ENCODE assay signal across 27 cellular contexts in the genomic region with DNA sequence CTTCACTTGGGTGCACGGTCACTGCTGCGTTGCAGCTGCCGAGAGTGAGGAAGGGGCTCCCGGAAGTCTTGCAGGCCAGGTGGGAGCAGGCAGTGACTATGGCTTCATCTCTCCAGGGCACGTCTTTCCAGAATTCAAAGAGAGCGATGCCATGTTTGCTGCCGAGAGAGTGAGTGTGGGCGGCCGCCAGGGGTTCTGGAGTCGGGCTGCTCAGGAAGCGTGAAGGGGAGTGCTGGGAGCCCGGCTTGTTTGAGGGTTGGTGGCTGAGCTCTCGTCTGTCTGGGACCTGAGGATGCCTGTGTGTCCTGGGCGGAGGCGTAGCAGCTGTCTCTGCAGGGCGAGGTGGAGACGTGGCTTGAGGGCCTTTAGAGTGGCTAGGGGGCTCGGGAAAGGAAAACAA. TPM values are rescaled to one million over a fixed set of nuclear protein-coding genes. Genes with fewer than 3 reads are reported as not detected.
DNase-seq lines count a peak whose midpoint lies in the region; ATAC-seq, FAIRE-seq and TF ChIP-seq lines count a peak whose summit lies in the region.
"Had no signal": no experiment of that assay in that cellular context is flagged by ENCODE, and none has a peak within 500 bp of the region (broad histone marks: within the 10 kb centered on the region; RNA-seq: fewer than 3 reads in every experiment).

No MANE protein-coding gene starts in this region.

- H3K4me1 ChIP-seq in HepG2 (ENCODE audit: insufficient read depth, low read length) (peaks cover 9% of the 10 kb centered on the region), right lobe of liver (peaks cover 0 to 6% (median 3%) of the 10 kb centered on the region in 4 donors), tibial nerve (peaks cover 0 to 16% (median 8%) of the 10 kb centered on the region in 4 donors)

- CTCF ChIA-PET in HepG2 (lab: Yijun Ruan, JAX; ENCODE audit: low intra/inter-chr PET ratio, low total read pairs): no interaction called here

- TF ChIP-seq EP300 in HepG2 (IDR thresholded peaks at IDR 0.05; ENCODE audit: low read depth in 2 of 2, low read length in 2 of 2) (no peak), HepG2 (CRISPR knock-in tag; IDR thresholded peaks at IDR 0.05; ENCODE audit: borderline replicate concordance) (no peak), tibial nerve (IDR thresholded peaks at IDR 0.05) (no peak)

- H3K27me3 ChIP-seq in HepG2 (ENCODE audit: control insufficient read depth in 1 of 2, insufficient read depth in 2 of 2, low read length in 2 of 2) (no peaks in the 10 kb centered on the region; a peak in 1 of 5 replicates), right lobe of liver (no peaks in the 10 kb centered on the region), tibial nerve (no peaks in the 10 kb centered on the region)
- H3K27me3 ChIP-seq: SJSA1 had no signal

- DNase-seq in HepG2 (ENCODE audit: low spot score) (no peak), right lobe of liver (no peak), T-helper 17 cell (no peak), glutamatergic neuron (no peak), putamen (ENCODE audit: low spot score) (no peak), tibial nerve (ENCODE audit: low spot score in 2 of 2) (no peak)
- DNase-seq: DMS 273 treated with DMSO at 0.1 percent for 48 hours, DMS79, EL, GDM1, HFFc6, NCI-H1092 treated with DMSO at 0.1 percent for 48 hours, NCI-H146, NCI-H2029 treated with DMSO at 0.1 percent for 48 hours, NCI-H2227 treated with DMSO at 0.1 percent for 48 hours, NCI-H526 treated with DMSO at 0.1 percent for 48 hours, PC-9, Right ventricle myocardium superior had no signal

- H3K36me3 ChIP-seq in HepG2 (replicated peaks in 1 of 2; ENCODE audit: control insufficient read depth in 1 of 2, insufficient read depth in 2 of 2, low read length in 2 of 2) (peaks cover 71 to 93% of the 10 kb centered on the region in 2 experiments; a peak in 4 of 5 replicates), right lobe of liver (peaks cover 0 to 70% (median 19%) of the 10 kb centered on the region in 4 donors), tibial nerve (peaks cover 6 to 93% (median 55%) of the 10 kb centered on the region in 3 donors)

- no peak for TF ChIP-seq RAD21 in HepG2 (CRISPR knock-in tag; IDR thresholded peaks at IDR 0.05)

- TF ChIP-seq POLR2A in HepG2 (IDR thresholded peaks at IDR 0.05; ENCODE audit: insufficient read depth in 1 of 2, low read depth in 2 of 2, low read length in 2 of 2) (no peak), right lobe of liver (IDR thresholded peaks at IDR 0.05) (no peak), tibial nerve (IDR thresholded peaks at IDR 0.05) (no peak)

- no peak for TF ChIP-seq CTCF in HepG2 (CRISPR knock-in tag; IDR thresholded peaks at IDR 0.05)
- TF ChIP-seq CTCF in right lobe of liver (IDR thresholded peaks at IDR 0.05): no peak
- no peak for TF ChIP-seq CTCF in glutamatergic neuron (IDR thresholded peaks at IDR 0.05; ENCODE audit: partially characterized antibody, unreplicated experiment)
- TF ChIP-seq CTCF in tibial nerve (IDR thresholded peaks at IDR 0.05): no peak

- peaks cover 5% of the 10 kb centered on the region for H3K4me1 Mint-ChIP-seq in T-helper 17 cell
- peaks cover 15% of the 10 kb centered on the region for H3K4me1 Mint-ChIP-seq in glutamatergic neuron (ENCODE audit: low read depth, unreplicated experiment)
- H3K4me1 Mint-ChIP-seq: GM23338 had no signal

- intact Hi-C loops in HepG2 (cut with micrococcal nuclease; ENCODE audit: unreplicated experiment) (no loop called here), right lobe of liver (cut with DNase I) (no loop called here)

- H3K9ac ChIP-seq in HepG2 (ENCODE audit: insufficient read depth, low read depth, low read length): no peak overlapping the region
- H3K9ac ChIP-seq: KMS-11 had no signal

- no peak overlapping the region for H3K4me3 Mint-ChIP-seq in T-helper 17 cell
- H3K4me3 Mint-ChIP-seq in glutamatergic neuron (ENCODE audit: unreplicated experiment): peak overlapping the region; percentile 38
- H3K4me3 Mint-ChIP-seq: CD8-positive, alpha-beta T cell; GM23338; HFFc6; IgD-negative memory B cell had no signal

- H3K4me3 ChIP-seq in HepG2 (replicated peaks in 1 of 3; ENCODE audit: insufficient read depth in 1 of 3, low read depth in 2 of 3, low read length in 3 of 3) (no peak overlapping the region), right lobe of liver (no peak overlapping the region), tibial nerve (no peak overlapping the region)
- H3K4me3 ChIP-seq: GM12878, GM23338, HAP-1, PC-9, SJSA1 had no signal

- no peak for ATAC-seq in HepG2
- ATAC-seq in right lobe of liver: no peak
- ATAC-seq in T-helper 17 cell: no peak
- no peak for ATAC-seq in HG03108 (IDR thresholded peaks at IDR 0.05; ENCODE audit: unreplicated experiment)
- ATAC-seq: CD8-positive, alpha-beta T cell; GM12878; GM23338 had no signal

- H3K27ac ChIP-seq in HepG2 (ENCODE audit: extremely low read length, insufficient read depth, low read length) (no peak overlapping the region), right lobe of liver (no peak overlapping the region), tibial nerve (no peak overlapping the region)
- H3K27ac ChIP-seq: C4-2B, KMS-11, PC-9, SJSA1 had no signal

- in situ Hi-C loops in HepG2 (cut with HindIII; ENCODE audit: extremely low pct_ligation_motif_present, low pct_unique_long_range_greater_than_20kb): no loop called here

- FAIRE-seq in HepG2 (lab: Jason Lieb, UNC): no peak
- FAIRE-seq: GM12878 had no signal

- BruUV-seq in HepG2 (replicated peaks; lab: Mats Ljungman, UMichigan): no TSS peak

- peaks cover 19% of the 10 kb centered on the region for H3K9me3 Mint-ChIP-seq in glutamatergic neuron (ENCODE audit: unreplicated experiment)
- H3K9me3 Mint-ChIP-seq: CD8-positive, alpha-beta T cell; GM23338; HFFc6; IgD-negative memory B cell had no signal

- H3K79me2 ChIP-seq in HepG2 (ENCODE audit: insufficient read depth, low read length): peaks cover 10% of the 10 kb centered on the region

- H3K9me3 ChIP-seq in HepG2 (ENCODE audit: low read length) (no peaks in the 10 kb centered on the region), right lobe of liver (no peaks in the 10 kb centered on the region), T-helper 17 cell (ENCODE audit: control insufficient read depth, low read length, poor library complexity, severe bottlenecking) (no peaks in the 10 kb centered on the region), tibial nerve (no peaks in the 10 kb centered on the region)
- H3K9me3 ChIP-seq: HAP-1, SJSA1 had no signal

- H3K36me3 Mint-ChIP-seq in T-helper 17 cell (ENCODE audit: low read depth): no peaks in the 10 kb centered on the region
- no peaks in the 10 kb centered on the region for H3K36me3 Mint-ChIP-seq in glutamatergic neuron (ENCODE audit: unreplicated experiment)
- H3K36me3 Mint-ChIP-seq: IgD-negative memory B cell had no signal

- H2AFZ ChIP-seq in HepG2 (ENCODE audit: low read length): no peak overlapping the region
- H2AFZ ChIP-seq: GM23338, PC-9 had no signal

- H4K20me1 ChIP-seq in HepG2 (ENCODE audit: insufficient read depth, low read length): no peaks in the 10 kb centered on the region

- WGBS in HepG2 (ENCODE audit: low lambda C conversion rate): 97% methylated on average over 18 of the region's 18 CpGs
- WGBS in right lobe of liver (ENCODE audit: insufficient coverage, low coverage, low lambda C conversion rate, missing lambda C conversion rate): 93% methylated on average over 5 of the region's 18 CpGs
- WGBS in tibial nerve, 2 donors: 77 to 88% methylated on average over 15 to 18 of the region's 18 CpGs

- H3K4me2 ChIP-seq in HepG2 (ENCODE audit: low read depth, low read length): no peak overlapping the region
- H3K4me2 ChIP-seq: GM23338, KMS-11, PC-9 had no signal

- POLR2A ChIA-PET in HepG2 (lab: Yijun Ruan, JAX): no interaction called here

- no peaks in the 10 kb centered on the region for H3K27me3 Mint-ChIP-seq in T-helper 17 cell
- no peaks in the 10 kb centered on the region for H3K27me3 Mint-ChIP-seq in glutamatergic neuron (ENCODE audit: unreplicated experiment)
- H3K27me3 Mint-ChIP-seq: IgD-negative memory B cell had no signal

- peak overlapping the region; percentile 75 for H3K27ac Mint-ChIP-seq in T-helper 17 cell
- H3K27ac Mint-ChIP-seq in glutamatergic neuron (ENCODE audit: unreplicated experiment): peak overlapping the region; percentile 88
- H3K27ac Mint-ChIP-seq: CD8-positive, alpha-beta T cell; HFFc6; IgD-negative memory B cell had no signal

RNA-seq across cellular contexts. Expression of a gene that starts 6.3 kb away (rescaled TPM):
- total RNA-seq in HepG2 (2016; rRNA removed; fragmentation: Illumina TruSeq; extraction: Trizol) (54.1 and 73.3 TPM in 2 replicates), right lobe of liver (10 to 100 TPM; 30.6 to 46.3 (median 37.3) TPM), T-helper 17 cell (100 to 1,000 TPM; 111 to 121 TPM), glutamatergic neuron (ENCODE audit: unreplicated experiment) (167 TPM), tibial nerve (100 to 1,000 TPM in 2 of 4 donors, 10 to 100 TPM in 2; 75.2 to 166 (median 104) TPM)
- 23.7 and 25.3 TPM in 2 replicates for total RNA-seq in HepG2 (2016; cell fraction: cytosol; rRNA removed; fragmentation: Illumina TruSeq; extraction: Trizol; ENCODE audit: low read depth)
- 46.3 and 75.5 TPM in 2 replicates for total RNA-seq in HepG2 (2016; cell fraction: insoluble cytoplasmic fraction; rRNA removed; fragmentation: Illumina TruSeq; extraction: Trizol)
- 26.2 and 27.2 TPM in 2 replicates for total RNA-seq in HepG2 (2016; cell fraction: membrane; rRNA removed; fragmentation: Illumina TruSeq; extraction: Trizol)
- 61.6 and 70.3 TPM in 2 replicates for total RNA-seq in HepG2 (2016; cell fraction: nucleus; rRNA removed; fragmentation: Illumina TruSeq; extraction: Trizol)
- polyA plus RNA-seq in HepG2 (2011; rRNA removed): 78.1 and 85.3 TPM in 2 replicates
- 23.0 and 37.1 TPM in 2 replicates for polyA plus RNA-seq in HepG2 (2011; cell fraction: cytosol; rRNA removed)
- polyA plus RNA-seq in HepG2 (2011; cell fraction: nucleus; rRNA removed): 599 and 842 TPM in 2 replicates
- polyA plus RNA-seq in HepG2 (2012): 50.3 and 58.5 TPM in 2 replicates
- polyA plus RNA-seq in HepG2 (2016; cell fraction: cytosol; fragmentation: Illumina TruSeq; extraction: Trizol; ENCODE audit: low read depth): 10.3 and 14.6 TPM in 2 replicates
- 49.0 and 65.5 TPM in 2 replicates for polyA plus RNA-seq in HepG2 (2016; cell fraction: insoluble cytoplasmic fraction; fragmentation: Illumina TruSeq; extraction: Trizol; ENCODE audit: low read depth)
- 20.0 and 26.0 TPM in 2 replicates for polyA plus RNA-seq in HepG2 (2016; cell fraction: membrane; fragmentation: Illumina TruSeq; extraction: Trizol; ENCODE audit: low read depth)
- 239 and 240 TPM in 2 replicates for polyA plus RNA-seq in HepG2 (2016; cell fraction: nucleus; fragmentation: Illumina TruSeq; extraction: Trizol; ENCODE audit: insufficient read depth, low read depth)
- 124 and 132 TPM in 2 replicates for polyA minus RNA-seq in HepG2 (2011; rRNA and poly(A)+ RNA removed; ENCODE audit: low replicate concordance)
- polyA minus RNA-seq in HepG2 (2011; cell fraction: cytosol; rRNA and poly(A)+ RNA removed): 22.8 and 27.9 TPM in 2 replicates
- polyA minus RNA-seq in HepG2 (2011; cell fraction: nucleus; rRNA and poly(A)+ RNA removed): 76.9 and 79.1 TPM in 2 replicates

RNA-seq across cellular contexts. Expression of a gene that starts 6.5 kb away (rescaled TPM):
- total RNA-seq in HepG2 (2016; rRNA removed; fragmentation: Illumina TruSeq; extraction: Trizol): 18.8 and 20.8 TPM in 2 replicates
- total RNA-seq in HepG2 (2016; cell fraction: cytosol; rRNA removed; fragmentation: Illumina TruSeq; extraction: Trizol; ENCODE audit: low read depth): 17.5 and 20.2 TPM in 2 replicates
- total RNA-seq in HepG2 (2016; cell fraction: insoluble cytoplasmic fraction; rRNA removed; fragmentation: Illumina TruSeq; extraction: Trizol): 21.5 and 21.9 TPM in 2 replicates
- total RNA-seq in HepG2 (2016; cell fraction: membrane; rRNA removed; fragmentation: Illumina TruSeq; extraction: Trizol): 24.3 and 26.3 TPM in 2 replicates
- 10.5 and 14.3 TPM in 2 replicates for total RNA-seq in HepG2 (2016; cell fraction: nucleus; rRNA removed; fragmentation: Illumina TruSeq; extraction: Trizol)
- polyA plus RNA-seq in HepG2 (2011; rRNA removed): 30.8 and 32.1 TPM in 2 replicates
- 30.7 and 36.8 TPM in 2 replicates for polyA plus RNA-seq in HepG2 (2011; cell fraction: cytosol; rRNA removed)
- 21.1 and 26.0 TPM in 2 replicates for polyA plus RNA-seq in HepG2 (2011; cell fraction: nucleus; rRNA removed)
- 16.3 and 19.8 TPM in 2 replicates for polyA plus RNA-seq in HepG2 (2012)
- polyA plus RNA-seq in HepG2 (2016; cell fraction: cytosol; fragmentation: Illumina TruSeq; extraction: Trizol; ENCODE audit: low read depth): 22.8 and 26.9 TPM in 2 replicates
- 25.4 and 25.5 TPM in 2 replicates for polyA plus RNA-seq in HepG2 (2016; cell fraction: insoluble cytoplasmic fraction; fragmentation: Illumina TruSeq; extraction: Trizol; ENCODE audit: low read depth)
- polyA plus RNA-seq in HepG2 (2016; cell fraction: membrane; fragmentation: Illumina TruSeq; extraction: Trizol; ENCODE audit: low read depth): 24.7 and 30.0 TPM in 2 replicates
- 41.6 and 53.5 TPM in 2 replicates for polyA plus RNA-seq in HepG2 (2016; cell fraction: nucleus; fragmentation: Illumina TruSeq; extraction: Trizol; ENCODE audit: insufficient read depth, low read depth)
- 17.2 and 24.1 TPM in 2 replicates for polyA minus RNA-seq in HepG2 (2011; rRNA and poly(A)+ RNA removed; ENCODE audit: low replicate concordance)
- polyA minus RNA-seq in HepG2 (2011; cell fraction: cytosol; rRNA and poly(A)+ RNA removed): 4.7 and 5.4 TPM in 2 replicates
- polyA minus RNA-seq in HepG2 (2011; cell fraction: nucleus; rRNA and poly(A)+ RNA removed): 10.7 and 14.5 TPM in 2 replicates
- 10 to 100 TPM in 4 of 6 experiments, 1 to 10 TPM in 2; 5.3 to 16.8 (median 11.1) TPM for total RNA-seq in right lobe of liver
- total RNA-seq in T-helper 17 cell: 10 to 100 TPM; 10.5 to 34.0 TPM
- 55.2 TPM for total RNA-seq in glutamatergic neuron (ENCODE audit: unreplicated experiment)
- 10 to 100 TPM; 22.1 to 37.9 (median 34.3) TPM for total RNA-seq in tibial nerve

RNA-seq across cellular contexts. Expression of a gene that starts 13.1 kb away (rescaled TPM):
- 39.1 and 72.5 TPM in 2 replicates for total RNA-seq in HepG2 (2016; rRNA removed; fragmentation: Illumina TruSeq; extraction: Trizol)
- 76.8 and 84.3 TPM in 2 replicates for total RNA-seq in HepG2 (2016; cell fraction: cytosol; rRNA removed; fragmentation: Illumina TruSeq; extraction: Trizol; ENCODE audit: low read depth)
- total RNA-seq in HepG2 (2016; cell fraction: insoluble cytoplasmic fraction; rRNA removed; fragmentation: Illumina TruSeq; extraction: Trizol): 47.2 and 70.7 TPM in 2 replicates
- total RNA-seq in HepG2 (2016; cell fraction: membrane; rRNA removed; fragmentation: Illumina TruSeq; extraction: Trizol): 95.6 and 107 TPM in 2 replicates
- total RNA-seq in HepG2 (2016; cell fraction: nucleus; rRNA removed; fragmentation: Illumina TruSeq; extraction: Trizol): 26.8 and 29.8 TPM in 2 replicates
- polyA plus RNA-seq in HepG2 (2011; rRNA removed): 94.1 and 112 TPM in 2 replicates
- 137 and 215 TPM in 2 replicates for polyA plus RNA-seq in HepG2 (2011; cell fraction: cytosol; rRNA removed)
- 94.6 and 96.1 TPM in 2 replicates for polyA plus RNA-seq in HepG2 (2011; cell fraction: nucleus; rRNA removed)
- 83.0 and 86.6 TPM in 2 replicates for polyA plus RNA-seq in HepG2 (2012)
- polyA plus RNA-seq in HepG2 (2016; cell fraction: cytosol; fragmentation: Illumina TruSeq; extraction: Trizol; ENCODE audit: low read depth): 367 and 487 TPM in 2 replicates
- polyA plus RNA-seq in HepG2 (2016; cell fraction: insoluble cytoplasmic fraction; fragmentation: Illumina TruSeq; extraction: Trizol; ENCODE audit: low read depth): 281 and 289 TPM in 2 replicates
- 273 and 345 TPM in 2 replicates for polyA plus RNA-seq in HepG2 (2016; cell fraction: membrane; fragmentation: Illumina TruSeq; extraction: Trizol; ENCODE audit: low read depth)
- 148 and 167 TPM in 2 replicates for polyA plus RNA-seq in HepG2 (2016; cell fraction: nucleus; fragmentation: Illumina TruSeq; extraction: Trizol; ENCODE audit: insufficient read depth, low read depth)
- polyA minus RNA-seq in HepG2 (2011; rRNA and poly(A)+ RNA removed; ENCODE audit: low replicate concordance): 58.6 and 62.0 TPM in 2 replicates
- 34.6 and 36.8 TPM in 2 replicates for polyA minus RNA-seq in HepG2 (2011; cell fraction: cytosol; rRNA and poly(A)+ RNA removed)
- polyA minus RNA-seq in HepG2 (2011; cell fraction: nucleus; rRNA and poly(A)+ RNA removed): 24.0 and 29.4 TPM in 2 replicates
- 100 to 1,000 TPM in 2 of 6 experiments, 10 to 100 TPM in 4; 43.8 to 119 (median 59.3) TPM for total RNA-seq in right lobe of liver
- total RNA-seq in T-helper 17 cell: 10 to 100 TPM; 21.4 to 21.8 TPM
- 57.7 TPM for total RNA-seq in glutamatergic neuron (ENCODE audit: unreplicated experiment)
- total RNA-seq in tibial nerve: 10 to 100 TPM; 26.1 to 63.3 (median 35.8) TPM

RNA-seq across cellular contexts. Expression of a gene that starts 22.0 kb away (rescaled TPM):
- total RNA-seq in HepG2 (2016; rRNA removed; fragmentation: Illumina TruSeq; extraction: Trizol) (111 and 140 TPM in 2 replicates), right lobe of liver (10 to 100 TPM; 35.6 to 92.0 (median 72.7) TPM), T-helper 17 cell (1 to 10 TPM; 3.4 TPM), glutamatergic neuron (ENCODE audit: unreplicated experiment) (60.8 TPM), tibial nerve (10 to 100 TPM; 10.8 to 32.1 (median 22.6) TPM)
- 76.5 and 89.9 TPM in 2 replicates for total RNA-seq in HepG2 (2016; cell fraction: cytosol; rRNA removed; fragmentation: Illumina TruSeq; extraction: Trizol; ENCODE audit: low read depth)
- total RNA-seq in HepG2 (2016; cell fraction: insoluble cytoplasmic fraction; rRNA removed; fragmentation: Illumina TruSeq; extraction: Trizol): 100 and 147 TPM in 2 replicates
- total RNA-seq in HepG2 (2016; cell fraction: membrane; rRNA removed; fragmentation: Illumina TruSeq; extraction: Trizol): 143 and 165 TPM in 2 replicates
- 53.5 and 61.2 TPM in 2 replicates for total RNA-seq in HepG2 (2016; cell fraction: nucleus; rRNA removed; fragmentation: Illumina TruSeq; extraction: Trizol)
- 46.5 and 59.7 TPM in 2 replicates for polyA plus RNA-seq in HepG2 (2011; rRNA removed)
- 37.0 and 59.3 TPM in 2 replicates for polyA plus RNA-seq in HepG2 (2011; cell fraction: cytosol; rRNA removed)
- 97.5 and 120 TPM in 2 replicates for polyA plus RNA-seq in HepG2 (2011; cell fraction: nucleus; rRNA removed)
- 28.3 and 32.0 TPM in 2 replicates for polyA plus RNA-seq in HepG2 (2012)
- polyA plus RNA-seq in HepG2 (2016; cell fraction: cytosol; fragmentation: Illumina TruSeq; extraction: Trizol; ENCODE audit: low read depth): 77.4 and 92.5 TPM in 2 replicates
- polyA plus RNA-seq in HepG2 (2016; cell fraction: insoluble cytoplasmic fraction; fragmentation: Illumina TruSeq; extraction: Trizol; ENCODE audit: low read depth): 90.7 and 117 TPM in 2 replicates
- polyA plus RNA-seq in HepG2 (2016; cell fraction: membrane; fragmentation: Illumina TruSeq; extraction: Trizol; ENCODE audit: low read depth): 117 and 123 TPM in 2 replicates
- 106 and 108 TPM in 2 replicates for polyA plus RNA-seq in HepG2 (2016; cell fraction: nucleus; fragmentation: Illumina TruSeq; extraction: Trizol; ENCODE audit: insufficient read depth, low read depth)
- 55.9 and 103 TPM in 2 replicates for polyA minus RNA-seq in HepG2 (2011; rRNA and poly(A)+ RNA removed; ENCODE audit: low replicate concordance)
- 23.3 and 25.9 TPM in 2 replicates for polyA minus RNA-seq in HepG2 (2011; cell fraction: cytosol; rRNA and poly(A)+ RNA removed)
- 32.0 and 34.5 TPM in 2 replicates for polyA minus RNA-seq in HepG2 (2011; cell fraction: nucleus; rRNA and poly(A)+ RNA removed)

RNA-seq across cellular contexts. Expression of a gene that starts 23.5 kb away (rescaled TPM):
- total RNA-seq in HepG2 (2016; rRNA removed; fragmentation: Illumina TruSeq; extraction: Trizol) (34.4 and 39.1 TPM in 2 replicates), right lobe of liver (10 to 100 TPM in 1 of 6 experiments, 1 to 10 TPM in 5; 5.5 to 35.0 (median 6.5) TPM), T-helper 17 cell (10 to 100 TPM; 15.0 to 18.4 TPM), glutamatergic neuron (ENCODE audit: unreplicated experiment) (33.8 TPM), tibial nerve (10 to 100 TPM; 10.9 to 35.7 (median 14.4) TPM)
- total RNA-seq in HepG2 (2016; cell fraction: cytosol; rRNA removed; fragmentation: Illumina TruSeq; extraction: Trizol; ENCODE audit: low read depth): 10.7 and 10.8 TPM in 2 replicates
- total RNA-seq in HepG2 (2016; cell fraction: insoluble cytoplasmic fraction; rRNA removed; fragmentation: Illumina TruSeq; extraction: Trizol): 31.3 and 40.3 TPM in 2 replicates
- total RNA-seq in HepG2 (2016; cell fraction: membrane; rRNA removed; fragmentation: Illumina TruSeq; extraction: Trizol): 16.9 and 19.0 TPM in 2 replicates
- 20.9 and 21.8 TPM in 2 replicates for total RNA-seq in HepG2 (2016; cell fraction: nucleus; rRNA removed; fragmentation: Illumina TruSeq; extraction: Trizol)
- polyA plus RNA-seq in HepG2 (2011; rRNA removed): 14.6 and 14.7 TPM in 2 replicates
- 10.9 and 12.3 TPM in 2 replicates for polyA plus RNA-seq in HepG2 (2011; cell fraction: cytosol; rRNA removed)
- polyA plus RNA-seq in HepG2 (2011; cell fraction: nucleus; rRNA removed): 18.8 and 20.1 TPM in 2 replicates
- 15.7 and 20.6 TPM in 2 replicates for polyA plus RNA-seq in HepG2 (2012)
- polyA plus RNA-seq in HepG2 (2016; cell fraction: cytosol; fragmentation: Illumina TruSeq; extraction: Trizol; ENCODE audit: low read depth): 6.0 and 6.1 TPM in 2 replicates
- polyA plus RNA-seq in HepG2 (2016; cell fraction: insoluble cytoplasmic fraction; fragmentation: Illumina TruSeq; extraction: Trizol; ENCODE audit: low read depth): 43.6 and 43.8 TPM in 2 replicates
- polyA plus RNA-seq in HepG2 (2016; cell fraction: membrane; fragmentation: Illumina TruSeq; extraction: Trizol; ENCODE audit: low read depth): 11.4 and 11.7 TPM in 2 replicates
- 75.0 and 87.7 TPM in 2 replicates for polyA plus RNA-seq in HepG2 (2016; cell fraction: nucleus; fragmentation: Illumina TruSeq; extraction: Trizol; ENCODE audit: insufficient read depth, low read depth)
- 4.1 and 5.1 TPM in 2 replicates for polyA minus RNA-seq in HepG2 (2011; rRNA and poly(A)+ RNA removed; ENCODE audit: low replicate concordance)
- 5.1 and 5.5 TPM in 2 replicates for polyA minus RNA-seq in HepG2 (2011; cell fraction: cytosol; rRNA and poly(A)+ RNA removed)
- polyA minus RNA-seq in HepG2 (2011; cell fraction: nucleus; rRNA and poly(A)+ RNA removed): 7.0 and 8.8 TPM in 2 replicates
